ENCODE assay signal across 19 cellular contexts in genomic region chr11:114072978-114073377, GRCh38. TPM values are rescaled to one million over a fixed set of nuclear protein-coding genes. Genes with fewer than 3 reads are reported as not detected.
DNase-seq lines count a peak whose midpoint lies in the region; ATAC-seq, FAIRE-seq and TF ChIP-seq lines count a peak whose summit lies in the region.
"Had no signal": no experiment of that assay in that cellular context is flagged by ENCODE, and none has a peak within 500 bp of the region (broad histone marks: within the 10 kb centered on the region; RNA-seq: fewer than 3 reads in every experiment).

No MANE protein-coding gene starts in this region.

- POLR2A ChIA-PET in HepG2 (lab: Yijun Ruan, JAX), result no interaction called here

- H3K4me1 Mint-ChIP-seq in activated T-helper 17 cell treated with anti-CD3 and anti-CD28 coated beads, Interleukin-2, amount 50 U/mL, for 72 hours, result peaks cover 32% of the 10 kb centered on the region

- peak overlapping the region; percentile 51 for H3K27ac Mint-ChIP-seq in activated T-helper 17 cell treated with anti-CD3 and anti-CD28 coated beads, Interleukin-2, amount 50 U/mL, for 72 hours
- H3K27ac Mint-ChIP-seq: nephron, WTC11 had no signal

- ATAC-seq in right lobe of liver (no peak), HepG2 (no peak), HG03520 (IDR thresholded peaks at IDR 0.05; ENCODE audit: unreplicated experiment) (no peak), GM21367 (IDR thresholded peaks at IDR 0.05; ENCODE audit: unreplicated experiment) (no peak)
- peak; percentile 33 for ATAC-seq in activated T-helper 17 cell treated with anti-CD3 and anti-CD28 coated beads, Interleukin-2, amount 50 U/mL, for 72 hours (replicated peaks)

- no peak for FAIRE-seq in HepG2 (lab: Jason Lieb, UNC)

- no peak for TF ChIP-seq RAD21 in HepG2 (CRISPR knock-in tag; IDR thresholded peaks at IDR 0.05)

- H3K36me3 ChIP-seq in right lobe of liver, result peaks cover 0 to 76% (median 36%) of the 10 kb centered on the region in 4 donors
- H3K36me3 ChIP-seq in HepG2 (replicated peaks in 1 of 2; ENCODE audit: control insufficient read depth in 1 of 2, insufficient read depth in 2 of 2, low read length in 2 of 2), result no peaks in the 10 kb centered on the region
- H3K36me3 ChIP-seq: BLaER1, MG63 had no signal

- H3K36me3 Mint-ChIP-seq in activated T-helper 17 cell treated with anti-CD3 and anti-CD28 coated beads, Interleukin-2, amount 50 U/mL, for 72 hours (ENCODE audit: low read depth), result peaks cover 18% of the 10 kb centered on the region
- H3K36me3 Mint-ChIP-seq: WTC11 had no signal

- no peak for TF ChIP-seq CTCF in right lobe of liver (IDR thresholded peaks at IDR 0.05)
- no peak for TF ChIP-seq CTCF in HepG2 (CRISPR knock-in tag; IDR thresholded peaks at IDR 0.05)

- H3K4me2 ChIP-seq in HepG2 (ENCODE audit: low read depth, low read length), result no peak overlapping the region
- H3K4me2 ChIP-seq: BLaER1, PC-9 had no signal

- H3K9me3 Mint-ChIP-seq in activated T-helper 17 cell treated with anti-CD3 and anti-CD28 coated beads, Interleukin-2, amount 50 U/mL, for 72 hours, result no peaks in the 10 kb centered on the region
- H3K9me3 Mint-ChIP-seq: nephron, WTC11 had no signal

- H3K27ac ChIP-seq in right lobe of liver (peak overlapping the region in 2 of 3 donors; percentile 2 to 50), HepG2 (ENCODE audit: extremely low read length, insufficient read depth, low read length) (no peak overlapping the region)
- H3K27ac ChIP-seq: BLaER1, PC-9 had no signal

- in situ Hi-C loops in HepG2 (cut with HindIII; ENCODE audit: extremely low pct_ligation_motif_present, low pct_unique_long_range_greater_than_20kb), result no loop called here

- WGBS in right lobe of liver (ENCODE audit: insufficient coverage, low coverage, low lambda C conversion rate, missing lambda C conversion rate), result 71% methylated on average over 4 of the region's 4 CpGs
- WGBS in HepG2 (ENCODE audit: low lambda C conversion rate), result 50% methylated on average over 4 of the region's 4 CpGs

- H2AFZ ChIP-seq in HepG2 (ENCODE audit: low read length), result no peak overlapping the region
- H2AFZ ChIP-seq: PC-9 had no signal

- H3K27me3 ChIP-seq in right lobe of liver, result no peaks in the 10 kb centered on the region
- H3K27me3 ChIP-seq in HepG2 (ENCODE audit: control insufficient read depth in 1 of 2, insufficient read depth in 2 of 2, low read length in 2 of 2), result peaks cover 2 to 55% of the 10 kb centered on the region in 2 experiments; a peak in 3 of 5 replicates
- H3K27me3 ChIP-seq: BLaER1 had no signal

- intact Hi-C loops in right lobe of liver (cut with DNase I), result no loop called here
- intact Hi-C loops in HepG2 (cut with micrococcal nuclease; ENCODE audit: unreplicated experiment), result no loop called here
- intact Hi-C loops in posterior vena cava (cut with DNase I), result no loop called here

- H4K20me1 ChIP-seq in HepG2 (ENCODE audit: insufficient read depth, low read length), result no peaks in the 10 kb centered on the region
- H4K20me1 ChIP-seq: BLaER1 had no signal

- no peaks in the 10 kb centered on the region for H3K27me3 Mint-ChIP-seq in activated T-helper 17 cell treated with anti-CD3 and anti-CD28 coated beads, Interleukin-2, amount 50 U/mL, for 72 hours

- DNase-seq in right lobe of liver (no peak), HepG2 (ENCODE audit: low spot score) (no peak), posterior vena cava (ENCODE audit: low spot score) (peak; percentile 32), germinal center (ENCODE audit: low spot score) (no peak)
- DNase-seq: activated T-cell treated with anti-CD3 and anti-CD28 coated beads, Interleukin-2, amount 50 U/mL, for 1 hour; DMS79; MG63; NCI-H187; NCI-H524; PC-9; SW 1271 had no signal

- TF ChIP-seq EP300 in HepG2 (IDR thresholded peaks at IDR 0.05; ENCODE audit: low read depth in 2 of 2, low read length in 2 of 2) (no peak), HepG2 (CRISPR knock-in tag; IDR thresholded peaks at IDR 0.05; ENCODE audit: borderline replicate concordance) (no peak)

- peak overlapping the region; percentile 58 for H3K4me3 Mint-ChIP-seq in activated T-helper 17 cell treated with anti-CD3 and anti-CD28 coated beads, Interleukin-2, amount 50 U/mL, for 72 hours
- H3K4me3 Mint-ChIP-seq: nephron, WTC11 had no signal

- H3K79me2 ChIP-seq in HepG2 (ENCODE audit: insufficient read depth, low read length), result no peaks in the 10 kb centered on the region

- TF ChIP-seq POLR2A in right lobe of liver (IDR thresholded peaks at IDR 0.05), result no peak
- no peak for TF ChIP-seq POLR2A in HepG2 (IDR thresholded peaks at IDR 0.05; ENCODE audit: insufficient read depth in 1 of 2, low read depth in 2 of 2, low read length in 2 of 2)

- H3K4me3 ChIP-seq in right lobe of liver, result no peak overlapping the region
- H3K4me3 ChIP-seq in HepG2 (replicated peaks in 1 of 3; ENCODE audit: insufficient read depth in 1 of 3, low read depth in 2 of 3, low read length in 3 of 3), result no peak overlapping the region
- H3K4me3 ChIP-seq: BLaER1, lung, MG63, PC-9 had no signal

- CTCF ChIA-PET in HepG2 (lab: Yijun Ruan, JAX; ENCODE audit: low intra/inter-chr PET ratio, low total read pairs), result no interaction called here

- H3K9ac ChIP-seq in HepG2 (ENCODE audit: insufficient read depth, low read depth, low read length), result no peak overlapping the region
- H3K9ac ChIP-seq: BLaER1 had no signal

- peaks cover 7 to 75% (median 32%) of the 10 kb centered on the region in 4 donors for H3K4me1 ChIP-seq in right lobe of liver
- peaks cover 13% of the 10 kb centered on the region for H3K4me1 ChIP-seq in HepG2 (ENCODE audit: insufficient read depth, low read length)
- H3K4me1 ChIP-seq: BLaER1 had no signal

- H3K9me3 ChIP-seq in right lobe of liver (no peaks in the 10 kb centered on the region), HepG2 (ENCODE audit: low read length) (no peaks in the 10 kb centered on the region)
- H3K9me3 ChIP-seq: BLaER1, MG63 had no signal

- no TSS peak for BruUV-seq in HepG2 (replicated peaks; lab: Mats Ljungman, UMichigan)

TF ChIP-seq in HepG2, 621 proteins besides CTCF, POLR2A, EP300 and RAD21 (continues in another document):
- TF ChIP-seq ZMAT3 (CRISPR knock-in tag; conservative IDR thresholded peaks at IDR 0.05), result no peak
- TF ChIP-seq PTBP1 (IDR thresholded peaks at IDR 0.05; ENCODE audit: low read depth, low read length, poor library complexity, severe bottlenecking), result no peak
- TF ChIP-seq ZNF552 (CRISPR knock-in tag; IDR thresholded peaks at IDR 0.05; ENCODE audit: borderline replicate concordance), result no peak
- TF ChIP-seq ZNF674 (CRISPR knock-in tag; IDR thresholded peaks at IDR 0.05; ENCODE audit: low read depth), result no peak
- TF ChIP-seq ZNF350 (CRISPR knock-in tag; IDR thresholded peaks at IDR 0.05; ENCODE audit: borderline replicate concordance, low read depth), result no peak

RNA-seq across cellular contexts. Expression of gene ZBTB16, which starts 13.5 kb away (rescaled TPM):
- total RNA-seq in right lobe of liver, result 100 to 1,000 TPM in 2 of 6 experiments, 10 to 100 TPM in 4; 13.1 to 205 (median 52.2) TPM
- not detected in 2 replicates for total RNA-seq in HepG2 (2016; rRNA removed; fragmentation: Illumina TruSeq; extraction: Trizol)
- total RNA-seq in HepG2 (2016; cell fraction: cytosol; rRNA removed; fragmentation: Illumina TruSeq; extraction: Trizol; ENCODE audit: low read depth), result not detected in 2 replicates
- total RNA-seq in HepG2 (2016; cell fraction: insoluble cytoplasmic fraction; rRNA removed; fragmentation: Illumina TruSeq; extraction: Trizol), result not detected in 2 replicates
- total RNA-seq in HepG2 (2016; cell fraction: membrane; rRNA removed; fragmentation: Illumina TruSeq; extraction: Trizol), result not detected in 2 replicates
- total RNA-seq in HepG2 (2016; cell fraction: nucleus; rRNA removed; fragmentation: Illumina TruSeq; extraction: Trizol), result not detected in 2 replicates
- not detected in 2 replicates for polyA plus RNA-seq in HepG2 (2011; rRNA removed)
- polyA plus RNA-seq in HepG2 (2011; cell fraction: cytosol; rRNA removed), result not detected in 2 replicates
- not detected in 2 replicates for polyA plus RNA-seq in HepG2 (2011; cell fraction: nucleus; rRNA removed)
- polyA plus RNA-seq in HepG2 (2012), result not detected in 2 replicates
- not detected in 2 replicates for polyA plus RNA-seq in HepG2 (2016; cell fraction: cytosol; fragmentation: Illumina TruSeq; extraction: Trizol; ENCODE audit: low read depth)
- polyA plus RNA-seq in HepG2 (2016; cell fraction: insoluble cytoplasmic fraction; fragmentation: Illumina TruSeq; extraction: Trizol; ENCODE audit: low read depth), result not detected in 2 replicates
- not detected in 2 replicates for polyA plus RNA-seq in HepG2 (2016; cell fraction: membrane; fragmentation: Illumina TruSeq; extraction: Trizol; ENCODE audit: low read depth)
- not detected in 2 replicates for polyA plus RNA-seq in HepG2 (2016; cell fraction: nucleus; fragmentation: Illumina TruSeq; extraction: Trizol; ENCODE audit: insufficient read depth, low read depth)
- polyA minus RNA-seq in HepG2 (2011; rRNA and poly(A)+ RNA removed; ENCODE audit: low replicate concordance), result not detected in 2 replicates
- not detected in 2 replicates for polyA minus RNA-seq in HepG2 (2011; cell fraction: cytosol; rRNA and poly(A)+ RNA removed)
- polyA minus RNA-seq in HepG2 (2011; cell fraction: nucleus; rRNA and poly(A)+ RNA removed), result not detected in 2 replicates
- total RNA-seq in activated T-helper 17 cell treated with anti-CD3 and anti-CD28 coated beads, Interleukin-2, amount 50 U/mL, for 72 hours, result 10 to 100 TPM in 1 of 2 donors, 1 to 10 TPM in 1; 6.1 to 10.6 TPM
- 100 to 1,000 TPM; 188 to 208 TPM for total RNA-seq in posterior vena cava
- total RNA-seq: fibroblast of lung had no signal
- polyA plus RNA-seq: fibroblast of lung had no signal
